ENCODE assay signal across 14 cellular contexts in the genomic region with DNA sequence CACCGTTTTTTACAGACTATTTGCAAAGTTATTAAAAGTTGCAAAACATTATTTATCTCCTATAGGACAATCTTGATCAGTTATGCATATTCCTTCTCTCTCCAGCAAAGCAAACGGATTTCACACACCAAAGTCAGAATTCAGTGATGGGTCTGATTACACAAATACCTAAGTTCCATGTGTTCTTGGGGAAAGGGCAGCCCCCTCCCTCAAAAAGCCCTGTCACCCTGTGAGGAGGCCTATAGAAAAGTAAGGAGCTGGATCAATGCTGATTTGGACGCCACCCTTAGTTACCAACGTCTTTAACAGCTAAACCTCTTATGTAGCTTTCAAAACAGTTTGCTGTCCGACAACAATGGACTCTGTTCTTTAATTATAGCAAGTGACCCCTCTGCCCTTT. TPM values are rescaled to one million over a fixed set of nuclear protein-coding genes. Genes with fewer than 3 reads are reported as not detected.
DNase-seq lines count a peak whose midpoint lies in the region; ATAC-seq and TF ChIP-seq lines count a peak whose summit lies in the region.
"Had no signal": no experiment of that assay in that cellular context is flagged by ENCODE, and none has a peak within 500 bp of the region (broad histone marks: within the 10 kb centered on the region; RNA-seq: fewer than 3 reads in every experiment).

No MANE protein-coding gene starts in this region.

- CTCF ChIA-PET in WTC11 (lab: Charles Lee), result interaction anchor here (2.2 kb wide), 1 partner anchor 8 kb away, joined by 18 read pairs; no protein-coding TSS in a partner anchor
- CTCF ChIA-PET in naive thymus-derived CD4-positive, alpha-beta T cell (lab: Charles Lee), result no interaction called here

- H2AFZ ChIP-seq in GM23338, result no peak overlapping the region

- ATAC-seq in GM23338, result no peak
- no peak for ATAC-seq in WTC11
- ATAC-seq in left lung, result no peak
- ATAC-seq in GM19035 (IDR thresholded peaks at IDR 0.05; ENCODE audit: unreplicated experiment), result no peak
- no peak for ATAC-seq in HG02970 (IDR thresholded peaks at IDR 0.05; ENCODE audit: low FRiP score, unreplicated experiment)
- ATAC-seq in naive thymus-derived CD4-positive, alpha-beta T cell, result no peak
- ATAC-seq: activated naive CD4-positive, alpha-beta T cell treated with anti-CD3 and anti-CD28 coated beads, Interleukin-2, amount 50 U/mL, for 72 hours; stimulated activated effector memory CD8-positive, alpha-beta T cell treated with anti-CD3 and anti-CD28 coated beads, Interleukin-12 subunit alpha, Interleukin-12 subunit beta, amount 100 ng/mL, for 72 hours had no signal

- H3K4me1 Mint-ChIP-seq in GM23338, result peaks cover 23% of the 10 kb centered on the region
- H3K4me1 Mint-ChIP-seq in WTC11, result no peaks in the 10 kb centered on the region; the same call in 1 of the 2 replicates
- peaks cover 0 to under 1% (median 0%) of the 10 kb centered on the region in 7 donors for H3K4me1 Mint-ChIP-seq in naive thymus-derived CD4-positive, alpha-beta T cell
- H3K4me1 Mint-ChIP-seq: stimulated activated effector memory CD8-positive, alpha-beta T cell treated with anti-CD3 and anti-CD28 coated beads, Interleukin-12 subunit alpha, Interleukin-12 subunit beta, amount 100 ng/mL, for 72 hours had no signal

- H3K27me3 ChIP-seq in GM23338 (ENCODE audit: insufficient read depth), result no peaks in the 10 kb centered on the region; the same call in 1 of the 2 replicates
- peaks cover 0 to 21% of the 10 kb centered on the region in 2 donors for H3K27me3 ChIP-seq in left lung
- no peaks in the 10 kb centered on the region for H3K27me3 ChIP-seq in sigmoid colon
- H3K27me3 ChIP-seq in naive thymus-derived CD4-positive, alpha-beta T cell (ENCODE audit: control insufficient read depth in 2 of 2, insufficient read depth in 2 of 2, low read length in 2 of 2), result no peaks in the 10 kb centered on the region

- H3K27ac Mint-ChIP-seq in GM23338, result no peak overlapping the region
- no peak overlapping the region for H3K27ac Mint-ChIP-seq in WTC11
- H3K27ac Mint-ChIP-seq in naive thymus-derived CD4-positive, alpha-beta T cell, result no peak overlapping the region
- H3K27ac Mint-ChIP-seq: activated naive CD4-positive, alpha-beta T cell treated with anti-CD3 and anti-CD28 coated beads, Interleukin-2, amount 50 U/mL, for 72 hours; stimulated activated effector memory CD8-positive, alpha-beta T cell treated with anti-CD3 and anti-CD28 coated beads, Interleukin-12 subunit alpha, Interleukin-12 subunit beta, amount 100 ng/mL, for 72 hours had no signal

- H3K9me2 ChIP-seq in GM23338 (ENCODE audit: insufficient read depth), result no peaks in the 10 kb centered on the region

- no peak for TF ChIP-seq EP300 in sigmoid colon (IDR thresholded peaks at IDR 0.05)

- H3K9me3 ChIP-seq in left lung, result no peaks in the 10 kb centered on the region
- no peaks in the 10 kb centered on the region for H3K9me3 ChIP-seq in sigmoid colon
- H3K9me3 ChIP-seq in naive thymus-derived CD4-positive, alpha-beta T cell (ENCODE audit: control insufficient read depth in 2 of 3, low read length in 3 of 3), result no peaks in the 10 kb centered on the region

- peak overlapping the region; percentile 15 for H3K4me2 ChIP-seq in GM23338

- no peaks in the 10 kb centered on the region for H4K20me1 ChIP-seq in GM23338 (replicated peaks; ENCODE audit: insufficient read depth)

- H3K4me1 ChIP-seq in GM23338 (ENCODE audit: insufficient read depth) (peaks cover 86% of the 10 kb centered on the region), left lung (peaks cover 15 to 68% of the 10 kb centered on the region in 2 donors), sigmoid colon (peaks cover 0 to 90% (median 75%) of the 10 kb centered on the region in 4 donors)
- H3K4me1 ChIP-seq in naive thymus-derived CD4-positive, alpha-beta T cell (ENCODE audit: control insufficient read depth in 2 of 2, insufficient read depth in 2 of 2, low read length in 2 of 2), result no peaks in the 10 kb centered on the region

- H3K4me3 Mint-ChIP-seq in GM23338 (peak overlapping the region; percentile 62), WTC11 (peak overlapping the region; percentile 50)
- no peak overlapping the region for H3K4me3 Mint-ChIP-seq in naive thymus-derived CD4-positive, alpha-beta T cell
- H3K4me3 Mint-ChIP-seq: stimulated activated effector memory CD8-positive, alpha-beta T cell treated with anti-CD3 and anti-CD28 coated beads, Interleukin-12 subunit alpha, Interleukin-12 subunit beta, amount 100 ng/mL, for 72 hours had no signal

- peaks cover 81% of the 10 kb centered on the region for H3K79me2 ChIP-seq in GM23338 (replicated peaks; ENCODE audit: insufficient read depth)

- H3K9me3 Mint-ChIP-seq in GM23338 (peaks cover 2% of the 10 kb centered on the region; the same call in 1 of the 3 replicates), WTC11 (peaks cover 4% of the 10 kb centered on the region)
- peaks cover 0 to 8% (median under 1%) of the 10 kb centered on the region in 11 donors for H3K9me3 Mint-ChIP-seq in naive thymus-derived CD4-positive, alpha-beta T cell

- H3K36me3 Mint-ChIP-seq in GM23338 (ENCODE audit: low read depth) (no peaks in the 10 kb centered on the region; the same call in 2 of the 3 replicates), WTC11 (no peaks in the 10 kb centered on the region; the same call in 1 of the 2 replicates)
- peaks cover 0 to 5% (median 0%) of the 10 kb centered on the region in 5 donors for H3K36me3 Mint-ChIP-seq in naive thymus-derived CD4-positive, alpha-beta T cell
- H3K36me3 Mint-ChIP-seq: stimulated activated effector memory CD8-positive, alpha-beta T cell treated with anti-CD3 and anti-CD28 coated beads, Interleukin-12 subunit alpha, Interleukin-12 subunit beta, amount 100 ng/mL, for 72 hours had no signal

- no peak for TF ChIP-seq POLR2A in sigmoid colon (IDR thresholded peaks at IDR 0.05)

- H3K27me3 Mint-ChIP-seq in GM23338 (ENCODE audit: insufficient read depth, low read depth, poor library complexity), result peaks cover 2% of the 10 kb centered on the region
- 0 out of 2 replicates have a peak, but pooled peaks cover 5% of the 10 kb centered on the region for H3K27me3 Mint-ChIP-seq in WTC11 (ENCODE audit: low read depth)
- H3K27me3 Mint-ChIP-seq in naive thymus-derived CD4-positive, alpha-beta T cell, result peaks cover 16 to 31% (median 20%) of the 10 kb centered on the region in 5 donors

- H3K36me3 ChIP-seq in GM23338 (ENCODE audit: insufficient read depth) (no peaks in the 10 kb centered on the region), left lung (no peaks in the 10 kb centered on the region), sigmoid colon (no peaks in the 10 kb centered on the region)
- H3K36me3 ChIP-seq in naive thymus-derived CD4-positive, alpha-beta T cell (ENCODE audit: control insufficient read depth in 2 of 3, insufficient read depth in 3 of 3, low read length in 3 of 3), result no peaks in the 10 kb centered on the region

- POLR2A ChIA-PET in WTC11 (lab: Charles Lee), result no interaction called here
- POLR2A ChIA-PET in naive thymus-derived CD4-positive, alpha-beta T cell (lab: Charles Lee), result no interaction called here

- TF ChIP-seq CTCF in GM23338 (conservative IDR thresholded peaks at IDR 0.05; ENCODE audit: low read depth in 2 of 2), result no peak
- TF ChIP-seq CTCF in WTC11 (IDR thresholded peaks at IDR 0.05), result no peak
- no peak for TF ChIP-seq CTCF in left lung (IDR thresholded peaks at IDR 0.05)
- TF ChIP-seq CTCF in sigmoid colon (IDR thresholded peaks at IDR 0.05), result no peak

- WGBS in sigmoid colon, 2 donors, result 65 to 71% methylated on average over 5 of the region's 5 CpGs

- no peaks in the 10 kb centered on the region for H3F3A ChIP-seq in GM23338 (replicated peaks; ENCODE audit: low read depth)

- H3K4me3 ChIP-seq in GM23338, result peak overlapping the region; percentile 12
- H3K4me3 ChIP-seq in left lung, result no peak overlapping the region
- no peak overlapping the region for H3K4me3 ChIP-seq in sigmoid colon
- H3K4me3 ChIP-seq in naive thymus-derived CD4-positive, alpha-beta T cell (ENCODE audit: low read length), result no peak overlapping the region

- intact Hi-C loops in left lung (cut with DNase I), result loop anchor here in 1 of 2 donors (5.0 kb wide), 1 partner anchor 88 kb away; no protein-coding TSS in a partner anchor
- intact Hi-C loops in sigmoid colon (cut with DNase I), result loop anchor here (5.0 to 10.0 kb wide), 6 partner anchors 43 to 1045 kb away; no protein-coding TSS in a partner anchor
- intact Hi-C loops in naive thymus-derived CD4-positive, alpha-beta T cell (cut with micrococcal nuclease), result loop anchor here in 1 of 2 donors (10.0 kb wide), 1 partner anchor 95 kb away; no protein-coding TSS in a partner anchor

- H3K27ac ChIP-seq in GM23338 (ENCODE audit: low read depth) (no peak overlapping the region), left lung (peak overlapping the region; percentile 89 to 94), sigmoid colon (peak overlapping the region; percentile 33 to 93 (median 92))
- H3K27ac ChIP-seq in naive thymus-derived CD4-positive, alpha-beta T cell (ENCODE audit: low read depth, low read length), result no peak overlapping the region

- no peak for DNase-seq in GM23338 (ENCODE audit: low spot score)
- no peak for DNase-seq in WTC11 (ENCODE audit: low spot score)
- DNase-seq in left lung, result no peak
- DNase-seq in sigmoid colon, result no peak
- no peak for DNase-seq in activated T-cell treated with anti-CD3 and anti-CD28 coated beads, Interleukin-2, amount 50 U/mL, for 1 hour
- no peak for DNase-seq in naive thymus-derived CD4-positive, alpha-beta T cell
- DNase-seq: KG1; NCI-H774; Right ventricle myocardium superior; stimulated activated CD4-positive, alpha-beta T cell treated with anti-CD3 and anti-CD28 coated beads, Interleukin-2, amount 100 ng/mL, for 48 hours had no signal

TF ChIP-seq in GM23338, 12 proteins besides CTCF, POLR2A, EP300 and RAD21 (continues in another document):
- TF ChIP-seq STAT1 (IDR thresholded peaks at IDR 0.05; ENCODE audit: unreplicated experiment) (no peak), CREB1 (CRISPR knock-in tag; IDR thresholded peaks at IDR 0.05; ENCODE audit: low read depth) (no peak), NANOG (IDR thresholded peaks at IDR 0.05; ENCODE audit: borderline replicate concordance) (no peak)

TF ChIP-seq in WTC11, 78 proteins besides CTCF, POLR2A, EP300 and RAD21 (continues in another document):
- no peak for TF ChIP-seq RELA (CRISPR knock-in tag; IDR thresholded peaks at IDR 0.05; ENCODE audit: borderline replicate concordance)

RNA-seq across cellular contexts. Expression of a gene that starts 6.4 kb away (rescaled TPM):
- total RNA-seq in GM23338 (2014; rRNA removed; shearing (Covaris generic)), result 39.7 and 42.4 TPM in 2 replicates
- polyA plus RNA-seq in GM23338 (2016; fragmentation: Nextera tagmentation; extraction: Ambion mirVana) (20.0 and 20.5 TPM in 2 replicates), sigmoid colon (1 to 10 TPM; 5.1 to 9.4 (median 6.6) TPM)
- total RNA-seq in WTC11 (2021) (40.6 to 44.4 TPM (median 43.8 TPM) in 3 replicates), left lung (10 to 100 TPM; 21.9 to 24.0 TPM), sigmoid colon (10 to 100 TPM; 17.9 to 30.7 (median 24.0) TPM)
- 1 to 10 TPM in 1 of 5 experiments, under 1 TPM in 1, not detected in 3; 0.90 to 1.5 TPM for total RNA-seq in naive thymus-derived CD4-positive, alpha-beta T cell
- not detected for polyA plus RNA-seq in naive thymus-derived CD4-positive, alpha-beta T cell
- total RNA-seq: activated naive CD4-positive, alpha-beta T cell treated with anti-CD3 and anti-CD28 coated beads, Interleukin-2, amount 50 U/mL, for 72 hours had no signal

Comparison
In these comparisons a context has a peak if more than half of its experiments do, and no peak if none do; other contexts are left out.
1. H3K27ac ChIP-seq: peak in left lung (2 of 2) and sigmoid colon (4 of 4); none in GM23338 (single experiment) and naive thymus-derived CD4-positive, alpha-beta T cell (single experiment).
2. H3K4me3 Mint-ChIP-seq: peak in GM23338 (single experiment) and WTC11 (single experiment); none in naive thymus-derived CD4-positive, alpha-beta T cell (0 of 10).
3. RNA of a gene that starts 6.4 kb away (total RNA-seq): 39.7 to 42.4 TPM in GM23338, 40.6 to 44.4 TPM in WTC11, 17.9 to 30.7 TPM in sigmoid colon and 21.9 to 24.0 TPM in left lung; 0.90 to 1.5 TPM in naive thymus-derived CD4-positive, alpha-beta T cell; every median in the first group is over 4 times any median in the second.